8 cellular contexts compared by ENCODE assay signal in the genomic region with DNA sequence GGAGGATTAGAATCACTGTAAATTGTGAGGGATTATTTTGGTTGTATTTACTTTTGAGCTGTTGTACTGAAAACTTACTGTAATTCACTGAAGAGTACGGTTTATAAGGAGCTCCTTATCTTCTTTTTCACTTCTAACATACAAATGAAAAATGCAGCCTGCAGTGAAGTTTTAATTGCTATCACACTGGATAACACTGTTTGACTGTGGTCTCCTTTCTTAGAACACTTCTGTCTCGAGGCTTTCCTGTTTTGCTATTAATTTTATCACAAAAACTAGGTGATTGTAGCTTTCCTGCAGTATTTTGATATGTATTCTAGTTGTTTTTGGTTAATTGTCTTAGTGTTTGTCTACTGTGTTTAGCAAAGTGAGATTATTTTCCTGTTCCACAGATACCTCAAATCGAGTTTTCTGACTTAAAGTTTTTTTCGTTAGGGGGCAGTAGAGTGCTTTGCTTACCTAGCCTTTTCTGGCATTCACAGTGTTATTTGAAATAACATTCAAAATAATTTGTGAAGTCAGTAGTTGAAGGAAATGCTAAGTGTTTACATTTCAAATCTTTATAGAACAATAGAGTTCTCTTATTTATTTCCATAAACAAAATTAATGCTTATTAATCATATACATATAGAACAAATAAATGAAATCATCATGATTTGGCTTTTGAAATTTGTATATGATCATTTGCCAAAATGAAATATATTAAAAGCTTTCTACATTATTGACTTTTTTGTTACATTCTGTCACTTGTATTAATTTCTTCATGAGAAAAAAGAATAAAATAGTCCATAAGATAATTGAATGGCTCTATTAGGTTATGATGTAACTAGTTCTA. TPM values are rescaled to one million over a fixed set of nuclear protein-coding genes. Genes with fewer than 3 reads are reported as not detected.
DNase-seq lines count a peak whose midpoint lies in the region; ATAC-seq, FAIRE-seq and TF ChIP-seq lines count a peak whose summit lies in the region.

No MANE protein-coding gene starts in this region.

- peaks cover 15% of the 10 kb centered on the region for H3K4me1 Mint-ChIP-seq in stimulated activated effector memory CD8-positive, alpha-beta T cell treated with anti-CD3 and anti-CD28 coated beads, Interleukin-12 subunit alpha, Interleukin-12 subunit beta, amount 100 ng/mL, for 72 hours

- H3K36me3 ChIP-seq in brain microvascular endothelial cell (replicated peaks) (no peaks in the 10 kb centered on the region), kidney (ENCODE audit: control insufficient read depth in 1 of 2, insufficient read depth in 2 of 2, low read length in 2 of 2) (peaks cover 0 to 8% of the 10 kb centered on the region in 2 donors), transverse colon (no peaks in the 10 kb centered on the region)

- no peak for TF ChIP-seq EP300 in transverse colon (IDR thresholded peaks at IDR 0.05; ENCODE audit: low read depth)

- H3K27ac ChIP-seq in brain microvascular endothelial cell: no peak overlapping the region
- H3K27ac ChIP-seq in kidney (ENCODE audit: low read depth in 2 of 2, low read length in 2 of 2): no peak overlapping the region
- H3K27ac ChIP-seq in transverse colon: no peak overlapping the region

- DNase-seq in GM03348 (ENCODE audit: low spot score) (peak; percentile 31), NCI-H460 (ENCODE audit: extremely low read depth, low read depth) (peak; percentile 50), brain microvascular endothelial cell (peak; percentile 35), kidney (no peak), transverse colon (no peak)
- DNase-seq in stimulated activated effector memory CD8-positive, alpha-beta T cell treated with anti-CD3 and anti-CD28 coated beads, Interleukin-12 subunit alpha, Interleukin-12 subunit beta, amount 100 ng/mL, for 72 hours (ENCODE audit: low spot score in 2 of 2): no peak

- no peaks in the 10 kb centered on the region for H3K9me3 ChIP-seq in kidney (ENCODE audit: control insufficient read depth in 1 of 2, low read length in 2 of 2)
- H3K9me3 ChIP-seq in transverse colon: no peaks in the 10 kb centered on the region

- WGBS in transverse colon (ENCODE audit: low coverage in 1 of 2), 2 donors: 8 to 14% methylated on average over 4 of the region's 4 CpGs

- intact Hi-C loops in kidney (cut with DNase I): no loop called here
- intact Hi-C loops in transverse colon (cut with DNase I; ENCODE audit: low total_unique reads): no loop called here

- peak; percentile 97 for FAIRE-seq in kidney (lab: Jason Lieb, UNC)

- peak; percentile 31 for ATAC-seq in HG02870 (IDR thresholded peaks at IDR 0.05; ENCODE audit: unreplicated experiment)
- no peak for ATAC-seq in stimulated activated effector memory CD8-positive, alpha-beta T cell treated with anti-CD3 and anti-CD28 coated beads, Interleukin-12 subunit alpha, Interleukin-12 subunit beta, amount 100 ng/mL, for 72 hours
- no peak for ATAC-seq in GM19328 (IDR thresholded peaks at IDR 0.05; ENCODE audit: unreplicated experiment)

- H3K27ac Mint-ChIP-seq in stimulated activated effector memory CD8-positive, alpha-beta T cell treated with anti-CD3 and anti-CD28 coated beads, Interleukin-12 subunit alpha, Interleukin-12 subunit beta, amount 100 ng/mL, for 72 hours: no peak overlapping the region

- H3K9ac ChIP-seq in kidney (ENCODE audit: low read length in 2 of 2): no peak overlapping the region

- TF ChIP-seq CTCF in brain microvascular endothelial cell (IDR thresholded peaks at IDR 0.05; ENCODE audit: low read depth, low read length, missing control alignments) (peak; percentile 60), kidney (IDR thresholded peaks at IDR 0.05; ENCODE audit: borderline replicate concordance, extremely low read depth, insufficient read depth) (peak; percentile 70), transverse colon (IDR thresholded peaks at IDR 0.05) (peak; percentile 63 to 77 (median 76))

- H3K4me1 ChIP-seq in kidney (ENCODE audit: control insufficient read depth in 1 of 2, insufficient read depth in 1 of 2, low read depth in 1 of 2, low read length in 2 of 2) (no peaks in the 10 kb centered on the region), transverse colon (peaks cover 0 to 12% (median 0%) of the 10 kb centered on the region in 4 donors)

- no peaks in the 10 kb centered on the region for H3K27me3 ChIP-seq in brain microvascular endothelial cell (replicated peaks)
- no peaks in the 10 kb centered on the region for H3K27me3 ChIP-seq in transverse colon

- no peak for TF ChIP-seq POLR2A in transverse colon (IDR thresholded peaks at IDR 0.05)

- no peak overlapping the region for H3K4me3 Mint-ChIP-seq in stimulated activated effector memory CD8-positive, alpha-beta T cell treated with anti-CD3 and anti-CD28 coated beads, Interleukin-12 subunit alpha, Interleukin-12 subunit beta, amount 100 ng/mL, for 72 hours

- H3K9me3 Mint-ChIP-seq in stimulated activated effector memory CD8-positive, alpha-beta T cell treated with anti-CD3 and anti-CD28 coated beads, Interleukin-12 subunit alpha, Interleukin-12 subunit beta, amount 100 ng/mL, for 72 hours: no peaks in the 10 kb centered on the region

- no peak overlapping the region for H3K4me3 ChIP-seq in brain microvascular endothelial cell (ENCODE audit: low read depth, low read length)
- H3K4me3 ChIP-seq in kidney (ENCODE audit: low read length in 2 of 2): no peak overlapping the region
- H3K4me3 ChIP-seq in transverse colon: no peak overlapping the region

- H3K36me3 Mint-ChIP-seq in stimulated activated effector memory CD8-positive, alpha-beta T cell treated with anti-CD3 and anti-CD28 coated beads, Interleukin-12 subunit alpha, Interleukin-12 subunit beta, amount 100 ng/mL, for 72 hours: no peaks in the 10 kb centered on the region

- in situ Hi-C loops in brain microvascular endothelial cell (cut with HindIII; ENCODE audit: low pct_ligation_motif_present, low sequenced_read_pairs) (no loop called here), transverse colon (cut with MboI; ENCODE audit: low pct_ligation_motif_present in 1 of 4, low pct_unique_long_range_greater_than_20kb in 1 of 4, low sequenced_read_pairs in 3 of 4) (loop anchor here (25.0 kb wide), 4 partner anchors 225 to 800 kb away; a partner anchor contains a TSS)

RNA-seq across cellular contexts. Expression of a gene that starts 52.9 kb away (rescaled TPM):
- 66.7 and 73.3 TPM in 2 replicates for total RNA-seq in NCI-H460 (2014; rRNA removed; shearing (Covaris generic))
- polyA plus RNA-seq in NCI-H460 (2014; cell fraction: nucleus; rRNA removed): 50.1 and 72.1 TPM in 2 replicates
- total RNA-seq in kidney: 41.1 TPM
- 37.6 TPM for polyA plus RNA-seq in kidney (ENCODE audit: insufficient read depth, low read depth, low replicate concordance)
- 10 to 100 TPM; 24.3 to 83.8 (median 34.4) TPM for total RNA-seq in transverse colon

Comparison
In these comparisons a context has a peak if more than half of its experiments do, and no peak if none do; other contexts are left out.
1. DNase-seq: peak in GM03348 (single experiment), NCI-H460 (single experiment) and brain microvascular endothelial cell (single experiment); none in kidney (single experiment), transverse colon (single experiment) and stimulated activated effector memory CD8-positive, alpha-beta T cell treated with anti-CD3 and anti-CD28 coated beads, Interleukin-12 subunit alpha, Interleukin-12 subunit beta, amount 100 ng/mL, for 72 hours (0 of 2).
2. Peak in every context shown above with its lines, with median percentiles within 50 percentile points of each other: CTCF ChIP-seq.